In genomic region chr4:77695769-77696168, GRCh38 we compare ENCODE assay signal across 13 cellular contexts.
DNase-seq lines count a peak whose midpoint lies in the region; TF ChIP-seq lines count a peak whose summit lies in the region.
"Had no signal": no experiment of that assay in that cellular context is flagged by ENCODE, and none has a peak within 500 bp of the region (broad histone marks: within the 10 kb centered on the region; RNA-seq: fewer than 3 reads in every experiment).

No MANE protein-coding gene starts in this region.

- H3K36me3 ChIP-seq in MG63 (no peaks in the 10 kb centered on the region), brain microvascular endothelial cell (replicated peaks) (no peaks in the 10 kb centered on the region), tibial artery (no peaks in the 10 kb centered on the region), right atrium auricular region (no peaks in the 10 kb centered on the region)
- H3K36me3 ChIP-seq: Peyer's patch, prostate gland had no signal

- no peak for TF ChIP-seq CTCF in brain microvascular endothelial cell (IDR thresholded peaks at IDR 0.05; ENCODE audit: low read depth, low read length, missing control alignments)
- TF ChIP-seq CTCF in tibial artery (IDR thresholded peaks at IDR 0.05): no peak
- TF ChIP-seq CTCF in right atrium auricular region (IDR thresholded peaks at IDR 0.05): no peak

- H3K4me1 ChIP-seq in tibial artery (peaks cover 0 to 16% (median 0%) of the 10 kb centered on the region in 4 donors), right atrium auricular region (no peaks in the 10 kb centered on the region)
- H3K4me1 ChIP-seq: prostate gland had no signal

- H3K4me3 ChIP-seq in MG63 (no peak overlapping the region), brain microvascular endothelial cell (ENCODE audit: low read depth, low read length) (no peak overlapping the region), tibial artery (no peak overlapping the region), right atrium auricular region (no peak overlapping the region)
- H3K4me3 ChIP-seq: Peyer's patch, prostate gland had no signal

- H3K27me3 ChIP-seq in MG63 (no peaks in the 10 kb centered on the region), brain microvascular endothelial cell (replicated peaks) (no peaks in the 10 kb centered on the region), tibial artery (no peaks in the 10 kb centered on the region), right atrium auricular region (no peaks in the 10 kb centered on the region)
- H3K27me3 ChIP-seq: Peyer's patch had no signal

- intact Hi-C loops in tibial artery (cut with DNase I; ENCODE audit: low total_unique reads): no loop called here

- no peaks in the 10 kb centered on the region for H3K9me3 ChIP-seq in MG63
- no peaks in the 10 kb centered on the region for H3K9me3 ChIP-seq in tibial artery
- H3K9me3 ChIP-seq in right atrium auricular region: no peaks in the 10 kb centered on the region
- H3K9me3 ChIP-seq: Peyer's patch, prostate gland had no signal

- DNase-seq in COLO829 (ENCODE audit: low spot score) (peak; percentile 95), MG63 (peak; percentile 59), brain microvascular endothelial cell (peak; percentile 93), kidney tubule cell (ENCODE audit: low spot score) (peak; percentile 91), tibial artery (no peak), right atrium auricular region (ENCODE audit: low spot score) (no peak), cerebellum (ENCODE audit: low spot score) (no peak)
- DNase-seq in stimulated activated CD4-positive, alpha-beta T cell treated with anti-CD3 and anti-CD28 coated beads, Interleukin-15, amount 100 ng/mL, for 24 hours: no peak
- DNase-seq: activated CD4-positive, alpha-beta T cell treated with anti-CD3 and anti-CD28 coated beads, Interleukin-2, amount 50 U/mL, for 1 hour; DMS79; NCI-H1048; Peyer's patch had no signal

- in situ Hi-C loops in brain microvascular endothelial cell (cut with HindIII; ENCODE audit: low pct_ligation_motif_present, low sequenced_read_pairs): no loop called here

- H3K27ac ChIP-seq in brain microvascular endothelial cell (no peak overlapping the region), tibial artery (no peak overlapping the region), right atrium auricular region (no peak overlapping the region)
- H3K27ac ChIP-seq: Peyer's patch, prostate gland had no signal

Comparison
In these comparisons a context has a peak if more than half of its experiments do, and no peak if none do; other contexts are left out.
1. DNase-seq: peak in COLO829 (single experiment), MG63 (single experiment), brain microvascular endothelial cell (single experiment) and kidney tubule cell (single experiment); none in stimulated activated CD4-positive, alpha-beta T cell treated with anti-CD3 and anti-CD28 coated beads, Interleukin-15, amount 100 ng/mL, for 24 hours (single experiment), tibial artery (0 of 2), right atrium auricular region (single experiment) and cerebellum (single experiment).